In genomic region chr3:151538706-151539403, GRCh38 we compare ENCODE assay signal across 11 cellular contexts.
DNase-seq lines count a peak whose midpoint lies in the region; ATAC-seq and TF ChIP-seq lines count a peak whose summit lies in the region.
"Had no signal": no experiment of that assay in that cellular context is flagged by ENCODE, and none has a peak within 500 bp of the region (broad histone marks: within the 10 kb centered on the region; RNA-seq: fewer than 3 reads in every experiment).

No MANE protein-coding gene starts in this region.

- TF ChIP-seq POLR2A in stomach (IDR thresholded peaks at IDR 0.05) = no peak

- H2AFZ ChIP-seq in fibroblast of lung (ENCODE audit: low read length) = no peak overlapping the region

- no peak overlapping the region for H3K9ac ChIP-seq in fibroblast of lung (ENCODE audit: insufficient read depth, low read length)

- DNase-seq in DMS 273 treated with DMSO at 0.1 percent for 48 hours (lab: John Stamatoyannopoulos, UW) = peak; percentile 97
- peak; percentile 70 for DNase-seq in NCI-H446 treated with DMSO at 0.1 percent for 48 hours (lab: John Stamatoyannopoulos, UW)
- DNase-seq in fibroblast of lung (ENCODE audit: low read depth in 2 of 2) = peak; percentile 39 to 64
- DNase-seq in neural crest cell (ENCODE audit: low read depth, low spot score) = no peak
- DNase-seq in stomach = no peak
- no peak for DNase-seq in activated T-cell treated with anti-CD3 and anti-CD28 coated beads, Interleukin-2, amount 50 U/mL, for 24 hours
- DNase-seq: COR-L47 had no signal

- intact Hi-C loops in stomach (cut with DNase I; ENCODE audit: low total_unique reads) = no loop called here

- ATAC-seq in HG03175 (IDR thresholded peaks at IDR 0.05; ENCODE audit: unreplicated experiment) (no peak), HG02678 (IDR thresholded peaks at IDR 0.05; ENCODE audit: unreplicated experiment) (no peak)
- ATAC-seq: Panc1 had no signal

- no peaks in the 10 kb centered on the region for H4K20me1 ChIP-seq in fibroblast of lung (ENCODE audit: control insufficient read depth, extremely low read depth, insufficient read depth, low read length)

- TF ChIP-seq CTCF in fibroblast of lung (conservative IDR thresholded peaks at IDR 0.05 in 1 of 2, IDR thresholded peaks at IDR 0.05 in 1 of 2; ENCODE audit: low read depth in 1 of 2, low read length in 2 of 2) (no peak), neural crest cell (conservative IDR thresholded peaks at IDR 0.05) (no peak), stomach (IDR thresholded peaks at IDR 0.05) (no peak)

- peaks cover 17% of the 10 kb centered on the region for H3K4me1 Mint-ChIP-seq in neural crest cell
- no peaks in the 10 kb centered on the region for H3K4me1 Mint-ChIP-seq in activated T-cell treated with anti-CD3 and anti-CD28 coated beads, Interleukin-2, amount 50 U/mL, for 24 hours (ENCODE audit: low read depth)

- no peaks in the 10 kb centered on the region for H3K4me1 ChIP-seq in fibroblast of lung (ENCODE audit: control insufficient read depth, extremely low read depth, insufficient read depth, low read length)
- no peaks in the 10 kb centered on the region for H3K4me1 ChIP-seq in stomach

- H3K9me3 ChIP-seq in fibroblast of lung (ENCODE audit: control insufficient read depth, insufficient read depth, low read depth, low read length) (no peaks in the 10 kb centered on the region), stomach (no peaks in the 10 kb centered on the region)
- H3K9me3 ChIP-seq: esophagus muscularis mucosa had no signal

- no peak overlapping the region for H3K4me3 Mint-ChIP-seq in neural crest cell
- no peak overlapping the region for H3K4me3 Mint-ChIP-seq in activated T-cell treated with anti-CD3 and anti-CD28 coated beads, Interleukin-2, amount 50 U/mL, for 24 hours

- H3K27me3 ChIP-seq in fibroblast of lung (ENCODE audit: control insufficient read depth, insufficient read depth, low read length) = no peaks in the 10 kb centered on the region
- H3K27me3 ChIP-seq in stomach = no peaks in the 10 kb centered on the region
- H3K27me3 ChIP-seq: esophagus muscularis mucosa had no signal

- H3K36me3 ChIP-seq in fibroblast of lung (ENCODE audit: control insufficient read depth, insufficient read depth, low read length) = no peaks in the 10 kb centered on the region
- H3K36me3 ChIP-seq in stomach = no peaks in the 10 kb centered on the region
- H3K36me3 ChIP-seq: esophagus muscularis mucosa had no signal

- H3K79me2 ChIP-seq in fibroblast of lung (ENCODE audit: control insufficient read depth, insufficient read depth, low read length) = no peaks in the 10 kb centered on the region

- peak overlapping the region; percentile 48 for H3K4me2 ChIP-seq in fibroblast of lung (ENCODE audit: extremely low read depth, insufficient read depth, low read length)

- no peaks in the 10 kb centered on the region for H3K27me3 Mint-ChIP-seq in neural crest cell (ENCODE audit: low read depth)
- no peaks in the 10 kb centered on the region for H3K27me3 Mint-ChIP-seq in activated T-cell treated with anti-CD3 and anti-CD28 coated beads, Interleukin-2, amount 50 U/mL, for 24 hours

- H3K27ac Mint-ChIP-seq in neural crest cell (ENCODE audit: unreplicated experiment) = peak overlapping the region; percentile 5
- no peak overlapping the region for H3K27ac Mint-ChIP-seq in activated T-cell treated with anti-CD3 and anti-CD28 coated beads, Interleukin-2, amount 50 U/mL, for 24 hours

- H3K27ac ChIP-seq in fibroblast of lung (ENCODE audit: insufficient read depth, low read length) (no peak overlapping the region), stomach (no peak overlapping the region)

- no peaks in the 10 kb centered on the region for H3K9me3 Mint-ChIP-seq in neural crest cell
- H3K9me3 Mint-ChIP-seq in activated T-cell treated with anti-CD3 and anti-CD28 coated beads, Interleukin-2, amount 50 U/mL, for 24 hours = no peaks in the 10 kb centered on the region

- TF ChIP-seq EP300 in stomach (IDR thresholded peaks at IDR 0.05) = no peak

- H3K36me3 Mint-ChIP-seq in neural crest cell (ENCODE audit: low read depth) = no peaks in the 10 kb centered on the region
- H3K36me3 Mint-ChIP-seq in activated T-cell treated with anti-CD3 and anti-CD28 coated beads, Interleukin-2, amount 50 U/mL, for 24 hours (ENCODE audit: low read depth) = no peaks in the 10 kb centered on the region

- H3K4me3 ChIP-seq in fibroblast of lung (replicated peaks in 1 of 4; ENCODE audit: control extremely low read depth in 1 of 4, insufficient read depth in 1 of 4, low read depth in 3 of 4, low read length in 4 of 4) (peak overlapping the region in 1 of 4 experiments; percentile 32), stomach (no peak overlapping the region)
- H3K4me3 ChIP-seq: esophagus muscularis mucosa had no signal

- WGBS in stomach, 5 donors = 57 to 69% (median 59%) methylated on average over 12 of the region's 12 CpGs

Comparison
In these comparisons a context has a peak if more than half of its experiments do, and no peak if none do; other contexts are left out.
1. DNase-seq: peak in DMS 273 treated with DMSO at 0.1 percent for 48 hours (single experiment), NCI-H446 treated with DMSO at 0.1 percent for 48 hours (single experiment) and fibroblast of lung (2 of 2); none in neural crest cell (single experiment), stomach (single experiment) and activated T-cell treated with anti-CD3 and anti-CD28 coated beads, Interleukin-2, amount 50 U/mL, for 24 hours (single experiment).